Comparison of ENCODE assay signal across 8 cellular contexts in genomic region chr5:124745367-124746251, GRCh38. TPM values are rescaled to one million over a fixed set of nuclear protein-coding genes. Genes with fewer than 3 reads are reported as not detected.
DNase-seq lines count a peak whose midpoint lies in the region; ATAC-seq and TF ChIP-seq lines count a peak whose summit lies in the region.

No MANE protein-coding gene starts in this region.

- peak overlapping the region; percentile 92 for H3K27ac ChIP-seq in VCaP
- H3K27ac ChIP-seq in iPS-20b (ENCODE audit: low read length) = peak overlapping the region; percentile 64
- H3K27ac ChIP-seq in testis = peak overlapping the region; percentile 77 to 94

- H3K9me3 ChIP-seq in iPS-20b (ENCODE audit: insufficient read depth, low read depth, low read length) (no peaks in the 10 kb centered on the region), testis (no peaks in the 10 kb centered on the region)

- WGBS in testis, 2 donors = 26 to 30% methylated on average over 5 of the region's 5 CpGs

- peaks cover 46% of the 10 kb centered on the region for H3K4me1 ChIP-seq in iPS-20b (ENCODE audit: insufficient read depth, low read length)
- peaks cover 27% of the 10 kb centered on the region for H3K4me1 ChIP-seq in testis

- intact Hi-C loops in testis (cut with DNase I; ENCODE audit: low total_unique reads) = no loop called here

- peak overlapping the region; percentile 88 for H3K9ac ChIP-seq in iPS-20b (ENCODE audit: low read depth, low read length)

- peak; percentile 15 for DNase-seq in NCI-H2196 (lab: John Stamatoyannopoulos, UW; ENCODE audit: unreplicated experiment)
- no peak for DNase-seq in NCI-H2196 treated with DMSO at 0.1 percent for 48 hours (lab: John Stamatoyannopoulos, UW; ENCODE audit: unreplicated experiment)
- DNase-seq in testis = no peak
- no peak for DNase-seq in activated T-cell treated with anti-CD3 and anti-CD28 coated beads for 4 hours

- no peak for TF ChIP-seq POLR2A in testis (IDR thresholded peaks at IDR 0.05)

- peaks cover 11% of the 10 kb centered on the region for H3K36me3 ChIP-seq in iPS-20b (ENCODE audit: insufficient read depth, low read depth, low read length)
- H3K36me3 ChIP-seq in testis (ENCODE audit: low read depth, missing control alignments) = no peaks in the 10 kb centered on the region

- no peak for ATAC-seq in HG02588 (IDR thresholded peaks at IDR 0.05; ENCODE audit: unreplicated experiment)
- ATAC-seq in HG03095 (IDR thresholded peaks at IDR 0.05; ENCODE audit: unreplicated experiment) = no peak

- H3K4me3 ChIP-seq in iPS-20b (ENCODE audit: low read length) (peak overlapping the region; percentile 87), testis (peak overlapping the region; percentile 49 to 59)

- TF ChIP-seq CTCF in VCaP (conservative IDR thresholded peaks at IDR 0.05) = no peak
- no peak for TF ChIP-seq CTCF in testis (IDR thresholded peaks at IDR 0.05)

- H3K27me3 ChIP-seq in iPS-20b (ENCODE audit: insufficient read depth, low read length) = no peaks in the 10 kb centered on the region
- no peaks in the 10 kb centered on the region for H3K27me3 ChIP-seq in testis

RNA-seq across cellular contexts. Expression of gene ZNF608, which starts 0.8 kb away (rescaled TPM):
- 10 to 100 TPM; 42.1 to 42.4 TPM for total RNA-seq in testis
- 28.7 TPM for polyA plus RNA-seq in testis (ENCODE audit: insufficient read depth, low read depth, low replicate concordance)
